20 cellular contexts compared by ENCODE assay signal in genomic region chr10:78627254-78627795, GRCh38.
"Had no signal": no experiment of that assay in that cellular context is flagged by ENCODE, and none has a peak within 500 bp of the region (broad histone marks: within the 10 kb centered on the region; RNA-seq: fewer than 3 reads in every experiment).

No MANE protein-coding gene starts in this region.

- H3K4me3 ChIP-seq: body of pancreas, colonic mucosa, lung, prostate gland, tibial nerve, uterus had no signal

- H3K4me1 Mint-ChIP-seq: activated B cell treated with CpG ODN at 0.5 μM for 24 hours had no signal

- H3K9me3 ChIP-seq: body of pancreas, colonic mucosa, prostate gland, tibial nerve, uterus had no signal

- H3K36me3 Mint-ChIP-seq: activated CD4-positive, alpha-beta memory T cell treated with anti-CD3 and anti-CD28 coated beads for 36 hours had no signal

- DNase-seq: activated B cell treated with CpG ODN at 0.5 μM for 24 hours; activated CD4-positive, alpha-beta memory T cell treated with anti-CD3 and anti-CD28 coated beads for 36 hours; activated CD4-positive, alpha-beta T cell treated with anti-CD3 and anti-CD28 coated beads for 4 hours; activated naive CD4-positive, alpha-beta T cell treated with Interleukin-2 at 50 U/mL for 16 hours; body of pancreas; colonic mucosa; foreskin keratinocyte; glutamatergic neuron; hippocampal formation; islet precursor cell; midbrain; right cardiac atrium; stimulated activated CD4-positive, alpha-beta T cell treated with anti-CD3 and anti-CD28 coated beads, Interleukin-2, amount 100 ng/mL, for 24 hours; uterus had no signal

- H3K27ac ChIP-seq: body of pancreas, colonic mucosa, foreskin keratinocyte, prostate gland, tibial nerve, uterus had no signal

- H3K9me3 Mint-ChIP-seq: activated B cell treated with CpG ODN at 0.5 μM for 24 hours; activated CD4-positive, alpha-beta memory T cell treated with anti-CD3 and anti-CD28 coated beads for 36 hours; activated T-helper 17 cell treated with anti-CD3 and anti-CD28 coated beads, Interleukin-2, amount 50 U/mL, for 72 hours; neural crest cell; stimulated activated naive CD8-positive, alpha-beta T cell treated with anti-CD3 and anti-CD28 coated beads, Interleukin-15, Interleukin-2, amounts not matched to agents 100 ng/mL and 50 ng/mL, for 24 hours had no signal

- H3K27ac Mint-ChIP-seq: activated B cell treated with CpG ODN at 0.5 μM for 24 hours; activated CD4-positive, alpha-beta memory T cell treated with anti-CD3 and anti-CD28 coated beads for 36 hours; activated T-helper 17 cell treated with anti-CD3 and anti-CD28 coated beads, Interleukin-2, amount 50 U/mL, for 72 hours; stimulated activated naive CD8-positive, alpha-beta T cell treated with anti-CD3 and anti-CD28 coated beads, Interleukin-15, Interleukin-2, amounts not matched to agents 100 ng/mL and 50 ng/mL, for 24 hours had no signal

- H3K36me3 ChIP-seq: colonic mucosa, prostate gland, tibial nerve, uterus had no signal

- H3K27me3 ChIP-seq: body of pancreas, colonic mucosa, tibial nerve, uterus had no signal

- H3K4me3 Mint-ChIP-seq: activated B cell treated with CpG ODN at 0.5 μM for 24 hours; activated CD4-positive, alpha-beta memory T cell treated with anti-CD3 and anti-CD28 coated beads for 36 hours; activated T-helper 17 cell treated with anti-CD3 and anti-CD28 coated beads, Interleukin-2, amount 50 U/mL, for 72 hours; neural crest cell; stimulated activated naive CD8-positive, alpha-beta T cell treated with anti-CD3 and anti-CD28 coated beads, Interleukin-15, Interleukin-2, amounts not matched to agents 100 ng/mL and 50 ng/mL, for 24 hours had no signal
